In genomic region chr17:75904749-75905521, GRCh38 we compare ENCODE assay signal across 1 cellular context.
A peak's percentile ranks its signal among the peaks of the same experiment; 100 is the strongest.
TF ChIP-seq lines count a peak whose summit lies in the region.

TSS of gene MRPL38 (minus strand) at chr17:75904884. CDS start at chr17:75904875, 9 bp downstream.

TF ChIP-seq in HepG2, 621 proteins besides CTCF, POLR2A, EP300 and RAD21 (continued from another document and continues in another):
- TF ChIP-seq, protein P1, sequence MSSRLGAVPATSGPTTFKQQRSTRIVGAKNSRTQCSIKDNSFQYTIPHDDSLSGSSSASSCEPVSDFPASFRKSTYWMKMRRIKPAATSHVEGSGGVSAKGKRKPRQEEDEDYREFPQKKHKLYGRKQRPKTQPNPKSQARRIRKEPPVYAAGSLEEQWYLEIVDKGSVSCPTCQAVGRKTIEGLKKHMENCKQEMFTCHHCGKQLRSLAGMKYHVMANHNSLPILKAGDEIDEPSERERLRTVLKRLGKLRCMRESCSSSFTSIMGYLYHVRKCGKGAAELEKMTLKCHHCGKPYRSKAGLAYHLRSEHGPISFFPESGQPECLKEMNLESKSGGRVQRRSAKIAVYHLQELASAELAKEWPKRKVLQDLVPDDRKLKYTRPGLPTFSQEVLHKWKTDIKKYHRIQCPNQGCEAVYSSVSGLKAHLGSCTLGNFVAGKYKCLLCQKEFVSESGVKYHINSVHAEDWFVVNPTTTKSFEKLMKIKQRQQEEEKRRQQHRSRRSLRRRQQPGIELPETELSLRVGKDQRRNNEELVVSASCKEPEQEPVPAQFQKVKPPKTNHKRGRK (CRISPR knock-in tag; IDR thresholded peaks at IDR 0.05): no peak
- no peak for TF ChIP-seq FOSL1 (CRISPR knock-in tag; IDR thresholded peaks at IDR 0.05; ENCODE audit: borderline replicate concordance)
- no peak for TF ChIP-seq ZNF20 (CRISPR knock-in tag; IDR thresholded peaks at IDR 0.05)
- TF ChIP-seq XRCC5 (optimal IDR thresholded peaks at IDR 0.05; ENCODE audit: low read length): peak; percentile 97
- peak; percentile 58 for TF ChIP-seq ZNF879 (CRISPR knock-in tag; IDR thresholded peaks at IDR 0.05)
- 0 out of 2 replicates have a peak, but pooled peaks have one; percentile 28 for TF ChIP-seq ZNF276 (CRISPR knock-in tag; IDR thresholded peaks at IDR 0.05; ENCODE audit: low read depth)
- TF ChIP-seq IRF2 (CRISPR knock-in tag; IDR thresholded peaks at IDR 0.05): peak; percentile 98
- TF ChIP-seq ZNF546 (CRISPR knock-in tag; conservative IDR thresholded peaks at IDR 0.05): peak; percentile 35; the same call in 1 of the 2 replicates
- peak; percentile 50 for TF ChIP-seq PTBP1 (IDR thresholded peaks at IDR 0.05; ENCODE audit: low read depth, low read length, poor library complexity, severe bottlenecking)
- TF ChIP-seq HNRNPL (IDR thresholded peaks at IDR 0.05; ENCODE audit: low read depth, low read length): peak; percentile 62; the same call in 1 of the 2 replicates
- peak; percentile 76; the same call in 1 of the 2 replicates for TF ChIP-seq FOXJ3 (CRISPR knock-in tag; IDR thresholded peaks at IDR 0.05; ENCODE audit: borderline replicate concordance)
- TF ChIP-seq SYNCRIP (IDR thresholded peaks at IDR 0.05; ENCODE audit: insufficient read depth, low read depth, low read length): no peak
- peak; percentile 97 for TF ChIP-seq MIER3 (CRISPR knock-in tag; IDR thresholded peaks at IDR 0.05; ENCODE audit: borderline replicate concordance)
- TF ChIP-seq ZFYVE20 (CRISPR knock-in tag; IDR thresholded peaks at IDR 0.05; ENCODE audit: borderline replicate concordance, low read depth): no peak
- peak; percentile 95 for TF ChIP-seq NFKB2 (CRISPR knock-in tag; IDR thresholded peaks at IDR 0.05; ENCODE audit: borderline replicate concordance)
- TF ChIP-seq ZNF441 (CRISPR knock-in tag; IDR thresholded peaks at IDR 0.05; ENCODE audit: borderline replicate concordance): peak; percentile 97
- TF ChIP-seq TGIF2 (CRISPR knock-in tag; IDR thresholded peaks at IDR 0.05): peak; percentile 65
- TF ChIP-seq, protein P2, sequence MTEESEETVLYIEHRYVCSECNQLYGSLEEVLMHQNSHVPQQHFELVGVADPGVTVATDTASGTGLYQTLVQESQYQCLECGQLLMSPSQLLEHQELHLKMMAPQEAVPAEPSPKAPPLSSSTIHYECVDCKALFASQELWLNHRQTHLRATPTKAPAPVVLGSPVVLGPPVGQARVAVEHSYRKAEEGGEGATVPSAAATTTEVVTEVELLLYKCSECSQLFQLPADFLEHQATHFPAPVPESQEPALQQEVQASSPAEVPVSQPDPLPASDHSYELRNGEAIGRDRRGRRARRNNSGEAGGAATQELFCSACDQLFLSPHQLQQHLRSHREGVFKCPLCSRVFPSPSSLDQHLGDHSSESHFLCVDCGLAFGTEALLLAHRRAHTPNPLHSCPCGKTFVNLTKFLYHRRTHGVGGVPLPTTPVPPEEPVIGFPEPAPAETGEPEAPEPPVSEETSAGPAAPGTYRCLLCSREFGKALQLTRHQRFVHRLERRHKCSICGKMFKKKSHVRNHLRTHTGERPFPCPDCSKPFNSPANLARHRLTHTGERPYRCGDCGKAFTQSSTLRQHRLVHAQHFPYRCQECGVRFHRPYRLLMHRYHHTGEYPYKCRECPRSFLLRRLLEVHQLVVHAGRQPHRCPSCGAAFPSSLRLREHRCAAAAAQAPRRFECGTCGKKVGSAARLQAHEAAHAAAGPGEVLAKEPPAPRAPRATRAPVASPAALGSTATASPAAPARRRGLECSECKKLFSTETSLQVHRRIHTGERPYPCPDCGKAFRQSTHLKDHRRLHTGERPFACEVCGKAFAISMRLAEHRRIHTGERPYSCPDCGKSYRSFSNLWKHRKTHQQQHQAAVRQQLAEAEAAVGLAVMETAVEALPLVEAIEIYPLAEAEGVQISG (CRISPR knock-in tag; IDR thresholded peaks at IDR 0.05): peak; percentile 94
- TF ChIP-seq ZNF7 (CRISPR knock-in tag; IDR thresholded peaks at IDR 0.05): peak; percentile 8; the same call in 1 of the 2 replicates
- TF ChIP-seq, protein P3, sequence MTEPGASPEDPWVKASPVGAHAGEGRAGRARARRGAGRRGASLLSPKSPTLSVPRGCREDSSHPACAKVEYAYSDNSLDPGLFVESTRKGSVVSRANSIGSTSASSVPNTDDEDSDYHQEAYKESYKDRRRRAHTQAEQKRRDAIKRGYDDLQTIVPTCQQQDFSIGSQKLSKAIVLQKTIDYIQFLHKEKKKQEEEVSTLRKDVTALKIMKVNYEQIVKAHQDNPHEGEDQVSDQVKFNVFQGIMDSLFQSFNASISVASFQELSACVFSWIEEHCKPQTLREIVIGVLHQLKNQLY (CRISPR knock-in tag; IDR thresholded peaks at IDR 0.05): peak; percentile 88
- TF ChIP-seq ZBTB1 (CRISPR knock-in tag; IDR thresholded peaks at IDR 0.05; ENCODE audit: borderline replicate concordance): peak; percentile 45; the same call in 1 of the 2 replicates
- TF ChIP-seq RORA (CRISPR knock-in tag; IDR thresholded peaks at IDR 0.05): no peak
- TF ChIP-seq ZNF543 (CRISPR knock-in tag; IDR thresholded peaks at IDR 0.05): peak; percentile 92; the same call in 1 of the 2 replicates
- TF ChIP-seq, protein P4, sequence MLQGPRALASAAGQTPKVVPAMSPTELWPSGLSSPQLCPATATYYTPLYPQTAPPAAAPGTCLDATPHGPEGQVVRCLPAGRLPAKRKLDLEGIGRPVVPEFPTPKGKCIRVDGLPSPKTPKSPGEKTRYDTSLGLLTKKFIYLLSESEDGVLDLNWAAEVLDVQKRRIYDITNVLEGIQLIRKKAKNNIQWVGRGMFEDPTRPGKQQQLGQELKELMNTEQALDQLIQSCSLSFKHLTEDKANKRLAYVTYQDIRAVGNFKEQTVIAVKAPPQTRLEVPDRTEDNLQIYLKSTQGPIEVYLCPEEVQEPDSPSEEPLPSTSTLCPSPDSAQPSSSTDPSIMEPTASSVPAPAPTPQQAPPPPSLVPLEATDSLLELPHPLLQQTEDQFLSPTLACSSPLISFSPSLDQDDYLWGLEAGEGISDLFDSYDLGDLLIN (CRISPR knock-in tag; IDR thresholded peaks at IDR 0.05; ENCODE audit: borderline replicate concordance): no peak; the same call in none of the 2 replicates
- TF ChIP-seq ZNF230 (CRISPR knock-in tag; IDR thresholded peaks at IDR 0.05): peak; percentile 72; the same call in 1 of the 2 replicates
- peak; percentile 89 for TF ChIP-seq THRA (CRISPR knock-in tag; IDR thresholded peaks at IDR 0.05; ENCODE audit: borderline replicate concordance)
- peak; percentile 71; the same call in 1 of the 2 replicates for TF ChIP-seq STAT5B (CRISPR knock-in tag; IDR thresholded peaks at IDR 0.05)
- no peak for TF ChIP-seq ZUFSP (CRISPR knock-in tag; IDR thresholded peaks at IDR 0.05; ENCODE audit: borderline replicate concordance)
- peak; percentile 46; the same call in 1 of the 2 replicates for TF ChIP-seq NFKBIZ (CRISPR knock-in tag; IDR thresholded peaks at IDR 0.05)
- peak; percentile 66; the same call in 1 of the 2 replicates for TF ChIP-seq ZNF749 (CRISPR knock-in tag; IDR thresholded peaks at IDR 0.05; ENCODE audit: borderline replicate concordance)
- TF ChIP-seq ELF3 (CRISPR knock-in tag; IDR thresholded peaks at IDR 0.05): peak; percentile 93
- no peak for TF ChIP-seq ZNF281 (CRISPR knock-in tag; IDR thresholded peaks at IDR 0.05; ENCODE audit: borderline replicate concordance)
- TF ChIP-seq PAWR (CRISPR knock-in tag; IDR thresholded peaks at IDR 0.05; ENCODE audit: borderline replicate concordance): peak; percentile 33; the same call in 1 of the 2 replicates
- TF ChIP-seq KDM5A (IDR thresholded peaks at IDR 0.05; ENCODE audit: borderline replicate concordance, low read length): peak; percentile 28; the same call in 1 of the 2 replicates
- TF ChIP-seq CHCHD3 (CRISPR knock-in tag; IDR thresholded peaks at IDR 0.05): peak; percentile 74; the same call in 1 of the 2 replicates
- TF ChIP-seq GZF1 (CRISPR knock-in tag; IDR thresholded peaks at IDR 0.05): peak; percentile 82
- TF ChIP-seq, protein P5, sequence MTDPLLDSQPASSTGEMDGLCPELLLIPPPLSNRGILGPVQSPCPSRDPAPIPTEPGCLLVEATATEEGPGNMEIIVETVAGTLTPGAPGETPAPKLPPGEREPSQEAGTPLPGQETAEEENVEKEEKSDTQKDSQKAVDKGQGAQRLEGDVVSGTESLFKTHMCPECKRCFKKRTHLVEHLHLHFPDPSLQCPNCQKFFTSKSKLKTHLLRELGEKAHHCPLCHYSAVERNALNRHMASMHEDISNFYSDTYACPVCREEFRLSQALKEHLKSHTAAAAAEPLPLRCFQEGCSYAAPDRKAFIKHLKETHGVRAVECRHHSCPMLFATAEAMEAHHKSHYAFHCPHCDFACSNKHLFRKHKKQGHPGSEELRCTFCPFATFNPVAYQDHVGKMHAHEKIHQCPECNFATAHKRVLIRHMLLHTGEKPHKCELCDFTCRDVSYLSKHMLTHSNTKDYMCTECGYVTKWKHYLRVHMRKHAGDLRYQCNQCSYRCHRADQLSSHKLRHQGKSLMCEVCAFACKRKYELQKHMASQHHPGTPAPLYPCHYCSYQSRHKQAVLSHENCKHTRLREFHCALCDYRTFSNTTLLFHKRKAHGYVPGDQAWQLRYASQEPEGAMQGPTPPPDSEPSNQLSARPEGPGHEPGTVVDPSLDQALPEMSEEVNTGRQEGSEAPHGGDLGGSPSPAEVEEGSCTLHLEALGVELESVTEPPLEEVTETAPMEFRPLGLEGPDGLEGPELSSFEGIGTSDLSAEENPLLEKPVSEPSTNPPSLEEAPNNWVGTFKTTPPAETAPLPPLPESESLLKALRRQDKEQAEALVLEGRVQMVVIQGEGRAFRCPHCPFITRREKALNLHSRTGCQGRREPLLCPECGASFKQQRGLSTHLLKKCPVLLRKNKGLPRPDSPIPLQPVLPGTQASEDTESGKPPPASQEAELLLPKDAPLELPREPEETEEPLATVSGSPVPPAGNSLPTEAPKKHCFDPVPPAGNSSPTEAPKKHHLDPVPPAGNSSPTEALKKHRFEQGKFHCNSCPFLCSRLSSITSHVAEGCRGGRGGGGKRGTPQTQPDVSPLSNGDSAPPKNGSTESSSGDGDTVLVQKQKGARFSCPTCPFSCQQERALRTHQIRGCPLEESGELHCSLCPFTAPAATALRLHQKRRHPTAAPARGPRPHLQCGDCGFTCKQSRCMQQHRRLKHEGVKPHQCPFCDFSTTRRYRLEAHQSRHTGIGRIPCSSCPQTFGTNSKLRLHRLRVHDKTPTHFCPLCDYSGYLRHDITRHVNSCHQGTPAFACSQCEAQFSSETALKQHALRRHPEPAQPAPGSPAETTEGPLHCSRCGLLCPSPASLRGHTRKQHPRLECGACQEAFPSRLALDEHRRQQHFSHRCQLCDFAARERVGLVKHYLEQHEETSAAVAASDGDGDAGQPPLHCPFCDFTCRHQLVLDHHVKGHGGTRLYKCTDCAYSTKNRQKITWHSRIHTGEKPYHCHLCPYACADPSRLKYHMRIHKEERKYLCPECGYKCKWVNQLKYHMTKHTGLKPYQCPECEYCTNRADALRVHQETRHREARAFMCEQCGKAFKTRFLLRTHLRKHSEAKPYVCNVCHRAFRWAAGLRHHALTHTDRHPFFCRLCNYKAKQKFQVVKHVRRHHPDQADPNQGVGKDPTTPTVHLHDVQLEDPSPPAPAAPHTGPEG (CRISPR knock-in tag; IDR thresholded peaks at IDR 0.05): peak; percentile 68
- TF ChIP-seq ZMYM4 (CRISPR knock-in tag; IDR thresholded peaks at IDR 0.05): peak; percentile 74
- TF ChIP-seq ZNF547 (CRISPR knock-in tag; IDR thresholded peaks at IDR 0.05): peak; percentile 97
